In the genomic region with DNA sequence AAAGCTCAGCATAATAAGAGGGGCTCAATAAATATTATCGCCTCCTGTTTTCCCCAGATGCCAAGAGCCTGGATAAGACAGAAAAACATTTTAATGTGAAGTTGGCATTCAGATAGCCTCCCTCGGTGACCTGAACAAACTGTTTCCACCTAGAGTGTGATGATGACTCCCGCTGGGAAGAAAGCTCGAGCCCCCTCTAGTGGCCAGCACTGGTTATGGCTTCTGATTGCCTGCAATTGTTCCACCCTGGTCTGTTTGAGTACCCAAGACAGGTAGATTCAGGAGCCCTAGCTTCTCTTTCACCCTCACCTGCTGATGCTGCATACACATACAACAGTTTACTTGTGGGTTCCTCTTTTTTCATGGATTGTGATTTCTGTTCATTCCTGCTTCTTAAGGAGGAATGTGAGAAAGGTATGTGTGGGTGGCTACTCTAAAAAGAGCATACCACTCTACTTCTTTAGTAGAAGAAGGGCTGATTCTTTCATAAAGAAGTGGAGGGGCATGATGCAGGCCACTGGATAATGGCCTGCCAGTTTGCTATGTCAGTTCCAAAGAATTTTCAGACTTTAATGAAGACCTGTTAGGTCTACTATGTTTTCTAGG, we compare ENCODE assay signal across 8 cellular contexts. TPM values are rescaled to one million over a fixed set of nuclear protein-coding genes. Genes with fewer than 3 reads are reported as not detected.
DNase-seq lines count a peak whose midpoint lies in the region; ATAC-seq and TF ChIP-seq lines count a peak whose summit lies in the region.

No MANE protein-coding gene starts in this region.

- peak; percentile 99 for TF ChIP-seq CTCF in HFF-Myc (IDR thresholded peaks at IDR 0.05; ENCODE audit: low read depth, low read length, missing control alignments)

- ATAC-seq in left lobe of liver = peak; percentile 90

- DNase-seq in EH (ENCODE audit: low read depth) = peak; percentile 67
- DNase-seq in HFF-Myc (ENCODE audit: extremely low read depth, low read depth) = peak; percentile 32
- peak; percentile 45 for DNase-seq in NCI-H2196 treated with DMSO at 0.1 percent for 48 hours (lab: John Stamatoyannopoulos, UW; ENCODE audit: unreplicated experiment)
- DNase-seq in activated CD4-positive, alpha-beta T cell treated with anti-CD3 and anti-CD28 coated beads for 1 hour = peak; percentile 70
- peak; percentile 80 for DNase-seq in cerebellar cortex (ENCODE audit: low spot score)
- DNase-seq in left lobe of liver (ENCODE audit: low spot score) = peak; percentile 86
- DNase-seq in stimulated activated CD4-positive, alpha-beta T cell treated with anti-CD3 and anti-CD28 coated beads, TNF-alpha, amount 100 ng/mL, for 1 hour (ENCODE audit: low read depth in 3 of 3, low spot score in 1 of 3) = peak; percentile 59 to 83 (median 65)
- no peak for DNase-seq in mesenteric fat pad (ENCODE audit: low spot score)

- no peak overlapping the region for H3K4me3 ChIP-seq in HFF-Myc (replicated peaks; ENCODE audit: low read depth, low read length)

RNA-seq across cellular contexts. Expression of a gene that starts 6.4 kb away (rescaled TPM):
- total RNA-seq in left lobe of liver (17.9 TPM), mesenteric fat pad (6.2 TPM)

RNA-seq across cellular contexts. Expression of a gene that starts 6.8 kb away (rescaled TPM):
- total RNA-seq in left lobe of liver (9.5 TPM), mesenteric fat pad (17.3 TPM)
